ENCODE assay signal across 16 cellular contexts in the genomic region with DNA sequence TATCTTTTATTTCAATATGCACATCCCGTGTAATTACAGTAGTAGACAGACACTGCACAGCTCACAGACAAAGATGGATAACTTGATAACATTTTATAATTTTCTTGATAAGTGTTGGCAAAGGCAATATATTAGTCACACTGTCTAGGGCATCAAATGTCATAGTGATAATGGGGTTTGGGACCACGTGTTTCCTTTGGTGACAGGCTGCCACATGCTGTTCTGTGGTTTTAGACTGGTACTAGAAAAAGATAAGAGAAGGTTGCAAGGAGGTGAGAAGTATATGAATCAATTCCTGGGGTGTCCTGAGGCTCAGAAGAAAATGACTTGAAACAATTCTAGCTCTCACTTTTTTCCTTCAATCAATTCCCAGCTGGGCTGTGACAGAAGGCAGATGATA.
"Had no signal": no experiment of that assay in that cellular context is flagged by ENCODE, and none has a peak within 500 bp of the region (broad histone marks: within the 10 kb centered on the region; RNA-seq: fewer than 3 reads in every experiment).

No MANE protein-coding gene starts in this region.

- H3K27ac ChIP-seq: brain microvascular endothelial cell, sigmoid colon, spleen, thoracic aorta had no signal

- H3K27me3 Mint-ChIP-seq: activated CD4-positive, alpha-beta T cell treated with anti-CD3 and anti-CD28 coated beads, Interleukin-2, amount 10 ng/mL, durations not matched to agents 24 days and 14 days had no signal

- H3K9me3 ChIP-seq: sigmoid colon, spleen, thoracic aorta had no signal

- H3K4me3 Mint-ChIP-seq: activated CD4-positive, alpha-beta T cell treated with anti-CD3 and anti-CD28 coated beads, Interleukin-2, amount 10 ng/mL, durations not matched to agents 24 days and 14 days; memory B cell; nephron progenitor cell; WTC11 had no signal

- DNase-seq: activated CD4-positive, alpha-beta T cell treated with anti-CD3 and anti-CD28 coated beads, Interleukin-2, amount 10 ng/mL, durations not matched to agents 24 days and 14 days; activated naive CD4-positive, alpha-beta T cell treated with Interleukin-2 at 50 U/mL for 16 hours; anterior cingulate cortex; brain microvascular endothelial cell; cortex of kidney; effector CD4-positive, alpha-beta T cell; foreskin fibroblast; left ventricle myocardium superior; nephron progenitor cell; sigmoid colon; spleen; T-helper 1 cell; T1000 had no signal

- H3K27me3 ChIP-seq: brain microvascular endothelial cell, sigmoid colon, spleen had no signal

- H3K27ac Mint-ChIP-seq: activated CD4-positive, alpha-beta T cell treated with anti-CD3 and anti-CD28 coated beads, Interleukin-2, amount 10 ng/mL, durations not matched to agents 24 days and 14 days; memory B cell; nephron progenitor cell; WTC11 had no signal

- H3K9me3 Mint-ChIP-seq: activated CD4-positive, alpha-beta T cell treated with anti-CD3 and anti-CD28 coated beads, Interleukin-2, amount 10 ng/mL, durations not matched to agents 24 days and 14 days; memory B cell; nephron progenitor cell; WTC11 had no signal

- H3K36me3 ChIP-seq: brain microvascular endothelial cell, sigmoid colon, spleen, thoracic aorta had no signal

- ATAC-seq: left ventricle myocardium superior, WTC11 had no signal

- H3K4me3 ChIP-seq: sigmoid colon, spleen, thoracic aorta had no signal

- H3K4me1 Mint-ChIP-seq: activated CD4-positive, alpha-beta T cell treated with anti-CD3 and anti-CD28 coated beads, Interleukin-2, amount 10 ng/mL, durations not matched to agents 24 days and 14 days; memory B cell; nephron progenitor cell; WTC11 had no signal

- H3K36me3 Mint-ChIP-seq: memory B cell, WTC11 had no signal

- H3K4me1 ChIP-seq: sigmoid colon, spleen had no signal
